33 cellular contexts compared by ENCODE assay signal in the genomic region with DNA sequence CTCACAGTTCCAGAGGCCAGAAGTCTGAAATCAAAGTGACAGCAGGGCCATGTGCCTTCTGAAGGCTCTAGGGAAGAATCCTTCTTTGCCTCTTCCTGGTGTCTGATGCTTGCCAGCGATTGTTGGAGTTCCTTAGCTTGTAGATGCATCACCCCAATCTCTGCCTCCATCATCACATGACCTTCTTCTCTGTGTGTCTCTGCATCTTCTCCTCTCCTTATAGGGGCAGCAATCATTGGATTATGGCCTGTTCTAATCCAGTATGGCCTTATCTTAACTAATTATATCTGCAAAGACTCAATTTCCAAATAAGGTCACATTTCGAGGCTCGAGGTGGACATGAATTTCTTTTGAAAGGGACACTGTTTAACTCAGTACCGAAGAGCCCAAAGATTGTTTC.
"Had no signal": no experiment of that assay in that cellular context is flagged by ENCODE, and none has a peak within 500 bp of the region (broad histone marks: within the 10 kb centered on the region; RNA-seq: fewer than 3 reads in every experiment).

No MANE protein-coding gene starts in this region.

- DNase-seq: Karpas-422, Kasumi-1, MG63, MM.1S, MV-4-11, NCI-H1048, NCI-H1092, NCI-H1092 treated with DMSO at 0.1 percent for 48 hours, NCI-H1105, NCI-H1105 treated with DMSO at 0.1 percent for 48 hours, NCI-H1417, NCI-H1417 treated with DMSO at 0.1 percent for 48 hours, NCI-H1436, NCI-H1436 treated with DMSO at 0.1 percent for 48 hours, NCI-H146, NCI-H1694, NCI-H1694 treated with DMSO at 0.1 percent for 48 hours, NCI-H187, NCI-H187 treated with DMSO at 0.1 percent for 48 hours, NCI-H1930, NCI-H2029, NCI-H2029 treated with DMSO at 0.1 percent for 48 hours, NCI-H2081, NCI-H2081 treated with DMSO at 0.1 percent for 48 hours, NCI-H2107, NCI-H2171, NCI-H2171 treated with DMSO at 0.1 percent for 48 hours, NCI-H2227 treated with DMSO at 0.1 percent for 48 hours, NCI-H226, NCI-H345, NCI-H446, NCI-H446 treated with DMSO at 0.1 percent for 48 hours, NCI-H510A had no signal
